ENCODE assay signal across 27 cellular contexts in genomic region chr7:12157517-12157916, GRCh38. TPM values are rescaled to one million over a fixed set of nuclear protein-coding genes. Genes with fewer than 3 reads are reported as not detected.
DNase-seq lines count a peak whose midpoint lies in the region; ATAC-seq, FAIRE-seq and TF ChIP-seq lines count a peak whose summit lies in the region.
"Had no signal": no experiment of that assay in that cellular context is flagged by ENCODE, and none has a peak within 500 bp of the region (broad histone marks: within the 10 kb centered on the region; RNA-seq: fewer than 3 reads in every experiment).

No MANE protein-coding gene starts in this region.

- TF ChIP-seq RAD21 in A549 (conservative IDR thresholded peaks at IDR 0.05 in 1 of 2, IDR thresholded peaks at IDR 0.05 in 1 of 2), result no peak
- no peak for TF ChIP-seq RAD21 in K562 (CRISPR knock-in tag; conservative IDR thresholded peaks at IDR 0.05 in 1 of 2, IDR thresholded peaks at IDR 0.05 in 1 of 2)

- no peaks in the 10 kb centered on the region for H3K36me3 ChIP-seq in A673 (ENCODE audit: insufficient read depth, low read length, poor library complexity, severe bottlenecking)
- H3K36me3 ChIP-seq in Panc1 (ENCODE audit: control insufficient read depth, insufficient read depth, low read length), result no peaks in the 10 kb centered on the region
- no peaks in the 10 kb centered on the region for H3K36me3 ChIP-seq in K562 (ENCODE audit: control insufficient read depth, insufficient read depth, low read length)
- H3K36me3 ChIP-seq: BE2C, BLaER1 had no signal

- FAIRE-seq in A549 (lab: Jason Lieb, UNC), result no peak
- no peak for FAIRE-seq in K562 (lab: Jason Lieb, UNC)
- FAIRE-seq: A204.1, GM12891, GM19239 had no signal

- in situ Hi-C loops in Panc1 (cut with HindIII; ENCODE audit: low pct_unique_long_range_greater_than_20kb, low sequenced_read_pairs) (no loop called here), K562 (cut with MboI) (no loop called here)

- H3K9me1 ChIP-seq in K562 (ENCODE audit: control insufficient read depth, insufficient read depth, low read length), result no peaks in the 10 kb centered on the region

- ATAC-seq in A549 (no peak), Panc1 (no peak), K562 (no peak), esophagus mucosa (no peak), HG03039 (IDR thresholded peaks at IDR 0.05; ENCODE audit: unreplicated experiment) (no peak)

- H3K27ac ChIP-seq in A549 (peak overlapping the region; percentile 73 to 80; a peak in 4 of 6 replicates), A673 (ENCODE audit: low read depth, low read length, poor library complexity, severe bottlenecking) (no peak overlapping the region), Panc1 (ENCODE audit: low read length) (peak overlapping the region; percentile 98; the same call in 1 of the 2 replicates), K562 (ENCODE audit: extremely low read depth, low read depth, low read length) (no peak overlapping the region)
- H3K27ac ChIP-seq: BLaER1 had no signal

- H3K27me3 ChIP-seq in A673 (replicated peaks; ENCODE audit: insufficient read depth, low read depth, low read length, poor library complexity) (no peaks in the 10 kb centered on the region), Panc1 (ENCODE audit: control insufficient read depth, insufficient read depth, low read length) (no peaks in the 10 kb centered on the region), K562 (ENCODE audit: control insufficient read depth in 2 of 2, insufficient read depth in 2 of 2, low read length in 2 of 2) (no peaks in the 10 kb centered on the region)
- H3K27me3 ChIP-seq: BE2C, BLaER1 had no signal

- CTCF ChIA-PET in A549 (lab: Yijun Ruan, JAX) (no interaction called here), A673 (lab: Charles Lee) (no interaction called here), Panc1 (lab: Charles Lee) (no interaction called here), K562 (lab: Yijun Ruan, JAX; ENCODE audit: low intra/inter-chr PET ratio) (no interaction called here)

- H2AFZ ChIP-seq in K562 (ENCODE audit: low read depth, low read length), result no peak overlapping the region

- intact Hi-C loops in A673 (cut with micrococcal nuclease; ENCODE audit: unreplicated experiment), result no loop called here
- intact Hi-C loops in Panc1 (cut with micrococcal nuclease; ENCODE audit: unreplicated experiment), result no loop called here
- intact Hi-C loops in K562 (cut with micrococcal nuclease), result no loop called here

- TF ChIP-seq CTCF in A549 (IDR thresholded peaks at IDR 0.05) (no peak), A673 (conservative IDR thresholded peaks at IDR 0.05; ENCODE audit: low read depth, low read length) (no peak), Panc1 (IDR thresholded peaks at IDR 0.05) (no peak), K562 (IDR thresholded peaks at IDR 0.05 in 2 of 3, conservative IDR thresholded peaks at IDR 0.05 in 1 of 3; ENCODE audit: insufficient read depth in 2 of 3, low read depth in 1 of 3, low read length in 3 of 3) (no peak)

- BruUV-seq in A673 (replicated peaks; lab: Mats Ljungman, UMichigan) (no TSS peak), Panc1 (replicated peaks; lab: Mats Ljungman, UMichigan) (no TSS peak), K562 (replicated peaks; lab: Mats Ljungman, UMichigan) (no TSS peak)

- no peak overlapping the region for H3K9ac ChIP-seq in K562 (ENCODE audit: insufficient read depth in 1 of 2, low read depth in 2 of 2, low read length in 2 of 2)
- H3K9ac ChIP-seq: BLaER1 had no signal

- TF ChIP-seq EP300 in A549 (IDR thresholded peaks at IDR 0.05), result no peak
- TF ChIP-seq EP300 in K562 (IDR thresholded peaks at IDR 0.05; ENCODE audit: low read length), result no peak

- 95% methylated on average over 1 of the region's 1 CpG for WGBS in A549 (ENCODE audit: missing lambda C conversion rate)
- WGBS in K562 (ENCODE audit: insufficient coverage, low coverage, missing lambda C conversion rate), result 0% methylated on average over 1 of the region's 1 CpG

- DNase-seq in A549 (ENCODE audit: low read depth in 1 of 2, low spot score in 1 of 2), result no peak
- DNase-seq in A673 (ENCODE audit: low spot score), result peak; percentile 25
- DNase-seq in Panc1 (ENCODE audit: low read depth, low spot score), result no peak
- DNase-seq in K562 (ENCODE audit: extremely low read depth in 1 of 4, low spot score in 3 of 4), result no peak
- DNase-seq in NCI-H1105 treated with DMSO at 0.1 percent for 48 hours (lab: John Stamatoyannopoulos, UW), result no peak
- DNase-seq in pons (ENCODE audit: low spot score), result no peak
- DNase-seq: 8988T; ACHN; BE2C; C1 segment of cervical spinal cord; CD4-positive, alpha-beta memory T cell; CD4-positive, CD25-positive, alpha-beta regulatory T cell; CD8-positive, alpha-beta memory T cell; COR-L47; DMS 273 treated with DMSO at 0.1 percent for 48 hours; DMS153; DMS53; DMS79; DND-41; EL; GF-D8 had no signal

- no peaks in the 10 kb centered on the region for H3K79me2 ChIP-seq in K562 (ENCODE audit: control insufficient read depth, insufficient read depth, low read length)

- no peaks in the 10 kb centered on the region for H3K9me3 ChIP-seq in A549
- H3K9me3 ChIP-seq in A673 (ENCODE audit: low read depth, low read length, poor library complexity, severe bottlenecking), result no peaks in the 10 kb centered on the region
- H3K9me3 ChIP-seq in Panc1 (ENCODE audit: control insufficient read depth, insufficient read depth, low read depth, low read length), result peaks cover 35% of the 10 kb centered on the region; the same call in 1 of the 2 replicates
- H3K9me3 ChIP-seq in K562 (replicated peaks; ENCODE audit: control insufficient read depth, insufficient read depth, low read depth, low read length), result no peaks in the 10 kb centered on the region
- H3K9me3 ChIP-seq: BE2C, BLaER1 had no signal

- TF ChIP-seq POLR2A in A549 (IDR thresholded peaks at IDR 0.05; ENCODE audit: low read length), result no peak
- no peak for TF ChIP-seq POLR2A in K562 (conservative IDR thresholded peaks at IDR 0.05)

- no peaks in the 10 kb centered on the region for H4K20me1 ChIP-seq in K562 (replicated peaks; ENCODE audit: control insufficient read depth, insufficient read depth, low read length)
- H4K20me1 ChIP-seq: BLaER1 had no signal

- H3K4me1 ChIP-seq in A549 (peaks cover 30% of the 10 kb centered on the region), A673 (ENCODE audit: insufficient read depth, low read length, poor library complexity, severe bottlenecking) (peaks cover 11% of the 10 kb centered on the region), Panc1 (ENCODE audit: control insufficient read depth, insufficient read depth, low read length) (peaks cover 20% of the 10 kb centered on the region; the same call in 1 of the 2 replicates), K562 (replicated peaks in 1 of 2; ENCODE audit: control insufficient read depth in 2 of 2, insufficient read depth in 2 of 2, low read length in 2 of 2) (no peaks in the 10 kb centered on the region)
- H3K4me1 ChIP-seq: BLaER1 had no signal

- H3K4me2 ChIP-seq in A549, result peak overlapping the region; percentile 71; the same call in 2 of the 3 replicates
- H3K4me2 ChIP-seq in K562 (ENCODE audit: insufficient read depth, low read length), result no peak overlapping the region
- H3K4me2 ChIP-seq: BLaER1 had no signal

- H3K4me3 ChIP-seq in A549 (no peak overlapping the region), A673 (ENCODE audit: low read depth, low read length, poor library complexity, severe bottlenecking) (no peak overlapping the region), Panc1 (ENCODE audit: low read depth in 2 of 2, low read length in 2 of 2) (no peak overlapping the region), K562 (no peak overlapping the region)
- H3K4me3 ChIP-seq: BLaER1 had no signal

- POLR2A ChIA-PET in A549 (lab: Yijun Ruan, JAX) (no interaction called here), A673 (lab: Charles Lee; ENCODE audit: low non-redundant PET) (no interaction called here), Panc1 (lab: Charles Lee) (no interaction called here), K562 (lab: Yijun Ruan, JAX) (no interaction called here)

TF ChIP-seq in A549, 52 proteins besides CTCF, POLR2A, EP300 and RAD21 (continues in another document):
- TF ChIP-seq RARB (CRISPR knock-in tag; IDR thresholded peaks at IDR 0.05), result no peak
- TF ChIP-seq EHMT2 (IDR thresholded peaks at IDR 0.05; ENCODE audit: low read depth), result no peak
- no peak for TF ChIP-seq SREBF2 (IDR thresholded peaks at IDR 0.05)
- TF ChIP-seq HOXA7 (CRISPR knock-in tag; IDR thresholded peaks at IDR 0.05), result no peak
- no peak for TF ChIP-seq JUNB (IDR thresholded peaks at IDR 0.05)

TF ChIP-seq in K562, 482 proteins besides CTCF, POLR2A, EP300 and RAD21 (continues in another document):
- TF ChIP-seq ZKSCAN8 (CRISPR knock-in tag; IDR thresholded peaks at IDR 0.05), result no peak

RNA-seq across cellular contexts. Expression of gene TMEM106B, which starts 53.6 kb away (rescaled TPM):
- polyA plus RNA-seq in A549 (2011; rRNA removed) (94.8 and 123 TPM in 2 replicates), A549 (2017; fragmentation: RNase III; extraction: RNeasy Plus Mini Kit Qiagen cat#74134 plus additional on column Dnase treatment) (65.2 to 80.8 TPM (median 70.9 TPM) in 3 replicates), K562 (2011; rRNA removed) (27.4 and 30.4 TPM in 2 replicates), K562 (2014; fragmentation: Illumina TruSeq; extraction: Trizol) (15.8 and 20.5 TPM in 2 replicates), K562 (2014; fragmentation: Nextera tagmentation; extraction: Ambion mirVana) (1 to 10 TPM; 8.6 to 8.9 TPM), K562 (2014; rRNA removed) (10.3 and 13.2 TPM in 2 replicates)
- 23.5 and 26.4 TPM in 2 replicates for polyA plus RNA-seq in A549 (2012; cell fraction: cytosol; rRNA removed)
- 13.9 and 14.6 TPM in 2 replicates for polyA plus RNA-seq in A549 (2012; cell fraction: nucleus; rRNA removed)
- polyA minus RNA-seq in A549 (2011; rRNA and poly(A)+ RNA removed), result 32.9 and 34.3 TPM in 2 replicates
- total RNA-seq in A673 (2021) (34.5 and 37.1 TPM in 2 replicates), Panc1 (2021; ENCODE audit: unreplicated experiment) (89.0 TPM), K562 (2014; rRNA removed) (12.9 and 15.7 TPM in 2 replicates), K562 (2014; rRNA removed; fragmentation: Illumina TruSeq; extraction: Trizol) (25.9 and 30.1 TPM in 2 replicates), K562 (2015; rRNA removed; fragmentation: Illumina TruSeq; extraction: Trizol) (21.6 and 22.2 TPM in 2 replicates), K562 (2021) (18.7 and 20.7 TPM in 2 replicates), esophagus mucosa (19.9 TPM)
- 51.2 TPM for polyA plus RNA-seq in Panc1 (2012; ENCODE audit: insufficient read length)
- total RNA-seq in K562 (2011; cell fraction: chromatin; rRNA removed; ENCODE audit: low replicate concordance), result 13.2 and 34.3 TPM in 2 replicates
- 13.0 TPM in 2 replicates for total RNA-seq in K562 (2011; cell fraction: nucleolus; rRNA removed)
- total RNA-seq in K562 (2011; cell fraction: nucleoplasm; rRNA removed), result 23.2 and 56.3 TPM in 2 replicates
- 6.9 and 13.5 TPM in 2 replicates for polyA plus RNA-seq in K562 (2011; cell fraction: cytosol; rRNA removed)
- 7.5 and 12.3 TPM in 2 replicates for polyA plus RNA-seq in K562 (2011; cell fraction: nucleus; rRNA removed)
- polyA plus RNA-seq in K562 (2012), result 12.8 and 20.1 TPM in 2 replicates
- polyA minus RNA-seq in K562 (2011; rRNA and poly(A)+ RNA removed), result 41.3 and 54.9 TPM in 2 replicates
- 23.1 and 29.0 TPM in 2 replicates for polyA minus RNA-seq in K562 (2011; cell fraction: cytosol; rRNA and poly(A)+ RNA removed)
- 12.9 and 22.5 TPM in 2 replicates for polyA minus RNA-seq in K562 (2011; cell fraction: nucleus; rRNA and poly(A)+ RNA removed)

Comparison
In these comparisons a context has a peak if more than half of its experiments do, and no peak if none do; other contexts are left out.
1. H3K27ac ChIP-seq: peak in A549 (2 of 2) and Panc1 (single experiment); none in A673 (single experiment) and K562 (single experiment).